ENCODE assay signal across 20 cellular contexts in the genomic region with DNA sequence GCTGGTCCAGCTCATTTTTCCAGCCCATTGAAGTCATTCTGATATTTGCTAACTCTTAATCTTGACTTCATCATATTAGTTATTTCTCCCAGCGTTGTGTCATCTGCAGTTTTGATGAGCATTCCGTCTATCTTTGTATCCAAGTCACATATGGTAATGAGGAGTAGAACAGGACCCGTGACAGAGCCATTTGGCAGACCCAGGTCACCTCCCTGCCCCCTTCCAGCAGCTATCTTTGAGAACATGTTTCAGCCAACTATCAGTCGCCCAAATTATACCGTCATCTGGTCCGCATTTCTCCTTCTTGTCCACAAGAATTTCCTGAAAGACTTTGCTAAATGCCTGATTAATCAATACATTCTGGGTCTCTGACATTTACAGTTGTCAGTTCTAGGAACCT.
"Had no signal": no experiment of that assay in that cellular context is flagged by ENCODE, and none has a peak within 500 bp of the region (broad histone marks: within the 10 kb centered on the region; RNA-seq: fewer than 3 reads in every experiment).

No MANE protein-coding gene starts in this region.

- H3K36me3 ChIP-seq: esophagus muscularis mucosa, gastroesophageal sphincter, heart left ventricle, left lung, lower lobe of right lung had no signal

- ATAC-seq: foreskin keratinocyte; gastroesophageal sphincter; left lung; lower lobe of right lung; mucosa of descending colon; naive thymus-derived CD4-positive, alpha-beta T cell had no signal

- H3K4me2 ChIP-seq: hepatocyte had no signal

- H3K27me3 ChIP-seq: dorsolateral prefrontal cortex, esophagus muscularis mucosa, foreskin keratinocyte, gastroesophageal sphincter, heart left ventricle, hepatocyte, left lung had no signal

- DNase-seq: dermis blood vessel endothelial cell; dorsolateral prefrontal cortex; effector CD4-positive, alpha-beta T cell; effector memory CD4-positive, alpha-beta T cell; foreskin keratinocyte; heart left ventricle; hypothalamus; immature natural killer cell; islet precursor cell; kidney; kidney glomerular epithelial cell; left lung; lower lobe of right lung; mesenchymal stem cell; mucosa of descending colon; naive thymus-derived CD4-positive, alpha-beta T cell had no signal

- H3K9me3 ChIP-seq: esophagus muscularis mucosa, gastroesophageal sphincter, heart left ventricle, left lung, lower lobe of right lung, mucosa of descending colon had no signal

- H3K27ac ChIP-seq: coronary artery, esophagus muscularis mucosa, foreskin keratinocyte, gastroesophageal sphincter, heart left ventricle, hepatocyte, left lung, lower lobe of right lung had no signal

- H3K4me3 ChIP-seq: coronary artery, dorsolateral prefrontal cortex, esophagus muscularis mucosa, gastroesophageal sphincter, heart left ventricle, hepatocyte, left lung, lower lobe of right lung, mucosa of descending colon had no signal

- H3K4me1 ChIP-seq: left lung, lower lobe of right lung had no signal

- H2AFZ ChIP-seq: hepatocyte had no signal

- H3K79me2 ChIP-seq: hepatocyte had no signal
